In genomic region chr19:10093295-10094186, GRCh38 we compare ENCODE assay signal across 2 cellular contexts.
TF ChIP-seq lines count a peak whose summit lies in the region.

No MANE protein-coding gene starts in this region.

TF ChIP-seq in SK-N-SH, 30 proteins besides CTCF, POLR2A, EP300 and RAD21:
- peak; percentile 94 for TF ChIP-seq REST (IDR thresholded peaks at IDR 0.05; ENCODE audit: low read depth, low read length)
- TF ChIP-seq FOSL2 (IDR thresholded peaks at IDR 0.05; ENCODE audit: borderline replicate concordance, low read depth) = no peak

TF ChIP-seq in SK-N-SH treated with all-trans-retinoic acid at 6 μM for 48 hours, 23 proteins besides CTCF, POLR2A, EP300 and RAD21:
- TF ChIP-seq TSHZ2 (CRISPR knock-in tag; IDR thresholded peaks at IDR 0.05) = no peak
